ENCODE assay signal across 7 cellular contexts in genomic region chr10:45105311-45105710, GRCh38.
DNase-seq lines count a peak whose midpoint lies in the region; FAIRE-seq and TF ChIP-seq lines count a peak whose summit lies in the region.
"Not testable (repeated sequence)": the region's sequence is repeated elsewhere in the genome, so short reads cannot be mapped to it uniquely, and the experiment has no call there.

No MANE protein-coding gene starts in this region.

- not testable (repeated sequence) for H3K4me3 Mint-ChIP-seq in neural progenitor cell

- H3K27me3 Mint-ChIP-seq in neural progenitor cell (ENCODE audit: insufficient read depth, low read depth) = not testable (repeated sequence)

- peak overlapping the region; percentile 34 for H2AFZ ChIP-seq in neural progenitor cell (replicated peaks)

- H3K9me3 ChIP-seq in neural progenitor cell (ENCODE audit: low read depth) = not testable (repeated sequence)

- H4K20me1 ChIP-seq in neural progenitor cell (ENCODE audit: low read depth) = not testable (repeated sequence)

- H3F3A ChIP-seq in neural progenitor cell (ENCODE audit: low read depth) = not testable (repeated sequence)

- H3K79me2 ChIP-seq in neural progenitor cell (ENCODE audit: low read depth) = not testable (repeated sequence)

- DNase-seq in DMS 273 (lab: John Stamatoyannopoulos, UW; ENCODE audit: unreplicated experiment) (peak; percentile 2), HCEC 1CT (peak; percentile 22), M059J (ENCODE audit: low read depth) (peak; percentile 1), RPMI7951 (ENCODE audit: low read depth) (peak; percentile 18), fibroblast of pulmonary artery (ENCODE audit: low read depth) (peak; percentile 5)
- DNase-seq in bronchial epithelial cell (ENCODE audit: low read depth); neural progenitor cell (ENCODE audit: low spot score): not testable (repeated sequence)

- H3K9ac ChIP-seq in neural progenitor cell = not testable (repeated sequence)

- H3K4me2 ChIP-seq in neural progenitor cell = not testable (repeated sequence)

- not testable (repeated sequence) for H3K4me1 Mint-ChIP-seq in neural progenitor cell

- H3K27me3 ChIP-seq in bronchial epithelial cell (ENCODE audit: control insufficient read depth, insufficient read depth, low read length); neural progenitor cell: not testable (repeated sequence)

- H3K36me3 Mint-ChIP-seq in neural progenitor cell = not testable (repeated sequence)

- not testable (repeated sequence) for TF ChIP-seq CTCF in bronchial epithelial cell (IDR thresholded peaks at IDR 0.05; ENCODE audit: insufficient read depth, low read length, severe bottlenecking); fibroblast of pulmonary artery (IDR thresholded peaks at IDR 0.05; ENCODE audit: low read length, missing control alignments); neural progenitor cell (IDR thresholded peaks at IDR 0.05)

- not testable (repeated sequence) for H3K27ac Mint-ChIP-seq in neural progenitor cell

- not testable (repeated sequence) for H3K4me1 ChIP-seq in neural progenitor cell

- H3K4me3 ChIP-seq in bronchial epithelial cell (ENCODE audit: low read depth, low read length); fibroblast of pulmonary artery (replicated peaks; ENCODE audit: low read depth, low read length); neural progenitor cell: not testable (repeated sequence)

- H3K36me3 ChIP-seq in bronchial epithelial cell (ENCODE audit: control insufficient read depth, insufficient read depth, low read length); neural progenitor cell: not testable (repeated sequence)

- not testable (repeated sequence) for H3K9me3 Mint-ChIP-seq in neural progenitor cell

- FAIRE-seq in bronchial epithelial cell (lab: Jason Lieb, UNC) = peak; percentile 58

- H3K27ac ChIP-seq in neural progenitor cell = not testable (repeated sequence)
